ENCODE assay signal across 26 cellular contexts in the genomic region with DNA sequence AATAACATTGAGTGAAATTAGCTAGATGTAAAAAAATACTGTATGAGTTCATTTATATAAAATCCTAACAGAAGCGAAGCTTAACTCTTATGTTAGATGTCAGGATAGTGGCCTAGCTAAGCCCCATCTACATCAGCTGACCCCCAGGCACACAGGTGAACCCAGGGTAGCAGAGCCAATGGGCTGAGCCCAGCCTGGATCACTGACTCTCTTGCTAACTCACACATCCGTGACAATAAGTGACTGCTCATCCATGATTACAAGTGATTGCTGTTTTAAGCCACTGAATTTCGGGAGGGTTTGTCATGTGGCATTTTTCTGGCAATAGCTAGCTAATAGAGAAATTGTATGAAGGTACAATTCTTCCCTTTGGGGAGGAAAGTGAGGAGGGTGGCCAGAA. TPM values are rescaled to one million over a fixed set of nuclear protein-coding genes. Genes with fewer than 3 reads are reported as not detected.
DNase-seq lines count a peak whose midpoint lies in the region; ATAC-seq and TF ChIP-seq lines count a peak whose summit lies in the region.
"Had no signal": no experiment of that assay in that cellular context is flagged by ENCODE, and none has a peak within 500 bp of the region (broad histone marks: within the 10 kb centered on the region; RNA-seq: fewer than 3 reads in every experiment).

No MANE protein-coding gene starts in this region.

- no peaks in the 10 kb centered on the region for H3K9me3 ChIP-seq in thyroid gland
- H3K9me3 ChIP-seq in heart left ventricle = peaks cover 0 to 9% (median 0%) of the 10 kb centered on the region in 12 donors
- H3K9me3 ChIP-seq: BE2C, BLaER1 had no signal

- intact Hi-C loops in thyroid gland (cut with DNase I) = no loop called here
- intact Hi-C loops in heart left ventricle (cut with DNase I) = no loop called here

- CTCF ChIA-PET in WTC11 (lab: Charles Lee) = interaction anchor here (1.1 kb wide), 1 partner anchor 55 kb away, joined by 3 read pairs; no protein-coding TSS in a partner anchor

- H3K4me1 Mint-ChIP-seq in WTC11 = peaks cover 24% of the 10 kb centered on the region
- no peaks in the 10 kb centered on the region for H3K4me1 Mint-ChIP-seq in stimulated activated memory B cell treated with anti-CD40 and anti-IgM and Interleukin-4, amounts not matched to agents 10 μg/mL and 1 μg/mL and 100 μg/mL, for 72 hours
- H3K4me1 Mint-ChIP-seq: CD14-positive monocyte; CD4-positive, alpha-beta memory T cell; CD4-positive, CD25-positive, alpha-beta regulatory T cell; CD8-positive, alpha-beta memory T cell had no signal

- H3K36me3 Mint-ChIP-seq in WTC11 = peaks cover 5% of the 10 kb centered on the region; the same call in 1 of the 2 replicates
- no peaks in the 10 kb centered on the region for H3K36me3 Mint-ChIP-seq in stimulated activated memory B cell treated with anti-CD40 and anti-IgM and Interleukin-4, amounts not matched to agents 10 μg/mL and 1 μg/mL and 100 μg/mL, for 72 hours
- H3K36me3 Mint-ChIP-seq: CD14-positive monocyte; CD4-positive, alpha-beta memory T cell; CD4-positive, CD25-positive, alpha-beta regulatory T cell; CD8-positive, alpha-beta memory T cell had no signal

- H3K27me3 Mint-ChIP-seq in WTC11 (ENCODE audit: low read depth) = peaks cover 4% of the 10 kb centered on the region
- H3K27me3 Mint-ChIP-seq in stimulated activated memory B cell treated with anti-CD40 and anti-IgM and Interleukin-4, amounts not matched to agents 10 μg/mL and 1 μg/mL and 100 μg/mL, for 72 hours = peaks cover 17% of the 10 kb centered on the region

- H3K27ac ChIP-seq in thyroid gland (no peak overlapping the region), heart left ventricle (no peak overlapping the region)
- H3K27ac ChIP-seq: BLaER1 had no signal

- ATAC-seq in WTC11 (peak; percentile 64), HG03280 (IDR thresholded peaks at IDR 0.05; ENCODE audit: unreplicated experiment) (no peak), heart left ventricle (no peak)
- ATAC-seq in stimulated activated memory B cell treated with anti-CD40 and anti-IgM and Interleukin-4, amounts not matched to agents 10 μg/mL and 1 μg/mL and 100 μg/mL, for 72 hours = no peak
- ATAC-seq: GM12878 had no signal

- DNase-seq in H7 (peak; percentile 21), WTC11 (ENCODE audit: low spot score) (no peak), kidney tubule cell (ENCODE audit: low spot score) (peak; percentile 58), thyroid gland (peak; percentile 34 to 45), pons (ENCODE audit: low spot score) (no peak), heart left ventricle (no peak)
- DNase-seq: 8988T; ACHN; BE2C; C1 segment of cervical spinal cord; CD4-positive, alpha-beta memory T cell; CD4-positive, CD25-positive, alpha-beta regulatory T cell; CD8-positive, alpha-beta memory T cell; COR-L47; DMS 273 treated with DMSO at 0.1 percent for 48 hours; DMS153; DMS53; DMS79; DND-41; EL; GDM1 had no signal

- no peaks in the 10 kb centered on the region for H3K27me3 ChIP-seq in H7 (ENCODE audit: control insufficient read depth, insufficient read depth, low read length)
- no peaks in the 10 kb centered on the region for H3K27me3 ChIP-seq in thyroid gland
- no peaks in the 10 kb centered on the region for H3K27me3 ChIP-seq in heart left ventricle
- H3K27me3 ChIP-seq: BE2C, BLaER1 had no signal

- H3K36me3 ChIP-seq in H7 (replicated peaks; ENCODE audit: control insufficient read depth, insufficient read depth, low read length) (no peaks in the 10 kb centered on the region), thyroid gland (no peaks in the 10 kb centered on the region), heart left ventricle (no peaks in the 10 kb centered on the region)
- H3K36me3 ChIP-seq: BE2C, BLaER1 had no signal

- no peak overlapping the region for H3K27ac Mint-ChIP-seq in WTC11
- H3K27ac Mint-ChIP-seq in stimulated activated memory B cell treated with anti-CD40 and anti-IgM and Interleukin-4, amounts not matched to agents 10 μg/mL and 1 μg/mL and 100 μg/mL, for 72 hours = no peak overlapping the region
- H3K27ac Mint-ChIP-seq: CD4-positive, alpha-beta memory T cell; CD4-positive, CD25-positive, alpha-beta regulatory T cell; CD8-positive, alpha-beta memory T cell had no signal

- TF ChIP-seq POLR2A in thyroid gland (IDR thresholded peaks at IDR 0.05) (no peak), heart left ventricle (IDR thresholded peaks at IDR 0.05) (no peak)

- H3K4me3 Mint-ChIP-seq in WTC11 = no peak overlapping the region
- H3K4me3 Mint-ChIP-seq in stimulated activated memory B cell treated with anti-CD40 and anti-IgM and Interleukin-4, amounts not matched to agents 10 μg/mL and 1 μg/mL and 100 μg/mL, for 72 hours = no peak overlapping the region
- H3K4me3 Mint-ChIP-seq: CD14-positive monocyte; CD4-positive, alpha-beta memory T cell; CD4-positive, CD25-positive, alpha-beta regulatory T cell; CD8-positive, alpha-beta memory T cell had no signal

- H3K9me3 Mint-ChIP-seq in WTC11 = peaks cover 23% of the 10 kb centered on the region
- H3K9me3 Mint-ChIP-seq in stimulated activated memory B cell treated with anti-CD40 and anti-IgM and Interleukin-4, amounts not matched to agents 10 μg/mL and 1 μg/mL and 100 μg/mL, for 72 hours = peaks cover 9% of the 10 kb centered on the region

- POLR2A ChIA-PET in WTC11 (lab: Charles Lee) = no interaction called here

- no peak for TF ChIP-seq CTCF in WTC11 (IDR thresholded peaks at IDR 0.05)
- TF ChIP-seq CTCF in thyroid gland (IDR thresholded peaks at IDR 0.05) = no peak
- no peak for TF ChIP-seq CTCF in heart left ventricle (IDR thresholded peaks at IDR 0.05)

- 55 to 60% methylated on average over 3 of the region's 3 CpGs for WGBS in thyroid gland, 2 donors
- WGBS in heart left ventricle, 4 donors = 69 to 88% (median 78%) methylated on average over 3 of the region's 3 CpGs

- no peak overlapping the region for H3K4me3 ChIP-seq in H7 (ENCODE audit: insufficient read depth, low read depth, low read length)
- H3K4me3 ChIP-seq in thyroid gland (replicated peaks in 1 of 3) = no peak overlapping the region
- H3K4me3 ChIP-seq in heart left ventricle = no peak overlapping the region
- H3K4me3 ChIP-seq: BLaER1, GM12878 had no signal

- no peaks in the 10 kb centered on the region for H3K4me1 ChIP-seq in thyroid gland
- H3K4me1 ChIP-seq in heart left ventricle = no peaks in the 10 kb centered on the region
- H3K4me1 ChIP-seq: BLaER1 had no signal

TF ChIP-seq in WTC11, 78 proteins besides CTCF, POLR2A, EP300 and RAD21:
- TF ChIP-seq ZNF281 (CRISPR knock-in tag; IDR thresholded peaks at IDR 0.05) = no peak

RNA-seq across cellular contexts. Expression of gene COG2, which starts 55.2 kb away (rescaled TPM):
- 38.3 and 53.9 TPM in 2 replicates for total RNA-seq in H7 (2014; rRNA removed; shearing (Covaris generic))
- total RNA-seq in WTC11 (2021) = 30.9 to 32.0 TPM (median 31.1 TPM) in 3 replicates
- total RNA-seq in thyroid gland = 10 to 100 TPM; 36.3 to 48.1 (median 37.5) TPM
- 10 to 100 TPM; 22.8 to 31.4 (median 25.3) TPM for total RNA-seq in heart left ventricle
- 10 to 100 TPM in 1 of 2 donors, 1 to 10 TPM in 1; 9.2 to 18.3 TPM for polyA plus RNA-seq in heart left ventricle

Comparison
In these comparisons a context has a peak if more than half of its experiments do, and no peak if none do; other contexts are left out.
1. DNase-seq: peak in H7 (single experiment), kidney tubule cell (single experiment) and thyroid gland (2 of 2); none in WTC11 (single experiment), pons (single experiment) and heart left ventricle (0 of 5).